In the genomic region with DNA sequence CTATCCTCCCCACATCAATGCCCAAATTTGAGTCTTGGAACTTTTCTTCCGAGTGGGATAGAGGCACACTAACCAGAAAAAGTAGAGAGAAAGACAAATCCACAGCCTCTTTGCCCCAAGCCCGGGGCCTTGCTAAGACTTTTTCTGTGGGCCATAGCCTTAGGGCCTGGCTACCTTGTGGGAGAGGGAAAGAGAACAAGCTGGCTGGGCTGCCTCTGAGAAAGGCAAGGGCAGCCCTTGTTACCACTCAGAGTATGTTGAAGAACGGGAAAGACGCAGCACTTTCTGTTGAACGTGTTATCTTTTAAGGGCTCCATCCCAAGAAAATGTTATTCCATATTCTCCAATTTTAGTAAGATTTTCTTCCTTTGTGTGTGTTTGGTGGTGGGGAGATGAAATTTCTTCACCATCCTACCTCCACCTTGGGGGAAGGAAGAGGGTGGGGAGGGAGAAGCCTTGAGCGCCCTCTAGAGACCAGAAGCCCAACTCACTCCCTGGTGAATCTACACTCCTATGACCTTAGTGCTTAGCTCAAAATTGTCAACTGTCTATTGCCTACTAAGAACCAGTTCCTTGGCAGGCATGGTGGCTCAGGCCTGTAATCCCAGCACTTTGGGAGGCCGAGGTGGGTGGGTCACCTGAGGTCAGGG, we compare ENCODE assay signal across 2 cellular contexts.
TF ChIP-seq lines count a peak whose summit lies in the region.

No MANE protein-coding gene starts in this region.

TF ChIP-seq in GM23338, 12 proteins besides CTCF, POLR2A, EP300 and RAD21 (continues in another document):
- TF ChIP-seq, protein P1, sequence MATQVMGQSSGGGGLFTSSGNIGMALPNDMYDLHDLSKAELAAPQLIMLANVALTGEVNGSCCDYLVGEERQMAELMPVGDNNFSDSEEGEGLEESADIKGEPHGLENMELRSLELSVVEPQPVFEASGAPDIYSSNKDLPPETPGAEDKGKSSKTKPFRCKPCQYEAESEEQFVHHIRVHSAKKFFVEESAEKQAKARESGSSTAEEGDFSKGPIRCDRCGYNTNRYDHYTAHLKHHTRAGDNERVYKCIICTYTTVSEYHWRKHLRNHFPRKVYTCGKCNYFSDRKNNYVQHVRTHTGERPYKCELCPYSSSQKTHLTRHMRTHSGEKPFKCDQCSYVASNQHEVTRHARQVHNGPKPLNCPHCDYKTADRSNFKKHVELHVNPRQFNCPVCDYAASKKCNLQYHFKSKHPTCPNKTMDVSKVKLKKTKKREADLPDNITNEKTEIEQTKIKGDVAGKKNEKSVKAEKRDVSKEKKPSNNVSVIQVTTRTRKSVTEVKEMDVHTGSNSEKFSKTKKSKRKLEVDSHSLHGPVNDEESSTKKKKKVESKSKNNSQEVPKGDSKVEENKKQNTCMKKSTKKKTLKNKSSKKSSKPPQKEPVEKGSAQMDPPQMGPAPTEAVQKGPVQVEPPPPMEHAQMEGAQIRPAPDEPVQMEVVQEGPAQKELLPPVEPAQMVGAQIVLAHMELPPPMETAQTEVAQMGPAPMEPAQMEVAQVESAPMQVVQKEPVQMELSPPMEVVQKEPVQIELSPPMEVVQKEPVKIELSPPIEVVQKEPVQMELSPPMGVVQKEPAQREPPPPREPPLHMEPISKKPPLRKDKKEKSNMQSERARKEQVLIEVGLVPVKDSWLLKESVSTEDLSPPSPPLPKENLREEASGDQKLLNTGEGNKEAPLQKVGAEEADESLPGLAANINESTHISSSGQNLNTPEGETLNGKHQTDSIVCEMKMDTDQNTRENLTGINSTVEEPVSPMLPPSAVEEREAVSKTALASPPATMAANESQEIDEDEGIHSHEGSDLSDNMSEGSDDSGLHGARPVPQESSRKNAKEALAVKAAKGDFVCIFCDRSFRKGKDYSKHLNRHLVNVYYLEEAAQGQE (IDR thresholded peaks at IDR 0.05; ENCODE audit: unreplicated experiment): no peak
- no peak for TF ChIP-seq STAT1 (IDR thresholded peaks at IDR 0.05; ENCODE audit: unreplicated experiment)
- TF ChIP-seq ZNF462 (CRISPR knock-in tag; IDR thresholded peaks at IDR 0.05): no peak
- no peak for TF ChIP-seq NANOG (IDR thresholded peaks at IDR 0.05; ENCODE audit: borderline replicate concordance)
- TF ChIP-seq, protein P2, sequence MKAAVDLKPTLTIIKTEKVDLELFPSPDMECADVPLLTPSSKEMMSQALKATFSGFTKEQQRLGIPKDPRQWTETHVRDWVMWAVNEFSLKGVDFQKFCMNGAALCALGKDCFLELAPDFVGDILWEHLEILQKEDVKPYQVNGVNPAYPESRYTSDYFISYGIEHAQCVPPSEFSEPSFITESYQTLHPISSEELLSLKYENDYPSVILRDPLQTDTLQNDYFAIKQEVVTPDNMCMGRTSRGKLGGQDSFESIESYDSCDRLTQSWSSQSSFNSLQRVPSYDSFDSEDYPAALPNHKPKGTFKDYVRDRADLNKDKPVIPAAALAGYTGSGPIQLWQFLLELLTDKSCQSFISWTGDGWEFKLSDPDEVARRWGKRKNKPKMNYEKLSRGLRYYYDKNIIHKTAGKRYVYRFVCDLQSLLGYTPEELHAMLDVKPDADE (IDR thresholded peaks at IDR 0.05): no peak
- no peak for TF ChIP-seq JUNB (IDR thresholded peaks at IDR 0.05; ENCODE audit: unreplicated experiment)
- TF ChIP-seq EZH2phosphoT487 (IDR thresholded peaks at IDR 0.05; ENCODE audit: unreplicated experiment): no peak
- TF ChIP-seq CREB1 (CRISPR knock-in tag; IDR thresholded peaks at IDR 0.05; ENCODE audit: low read depth): no peak

TF ChIP-seq in K562, 482 proteins besides CTCF, POLR2A, EP300 and RAD21 (continued from another document):
- no peak for TF ChIP-seq ARID1B (IDR thresholded peaks at IDR 0.05)
- TF ChIP-seq, protein P3, sequence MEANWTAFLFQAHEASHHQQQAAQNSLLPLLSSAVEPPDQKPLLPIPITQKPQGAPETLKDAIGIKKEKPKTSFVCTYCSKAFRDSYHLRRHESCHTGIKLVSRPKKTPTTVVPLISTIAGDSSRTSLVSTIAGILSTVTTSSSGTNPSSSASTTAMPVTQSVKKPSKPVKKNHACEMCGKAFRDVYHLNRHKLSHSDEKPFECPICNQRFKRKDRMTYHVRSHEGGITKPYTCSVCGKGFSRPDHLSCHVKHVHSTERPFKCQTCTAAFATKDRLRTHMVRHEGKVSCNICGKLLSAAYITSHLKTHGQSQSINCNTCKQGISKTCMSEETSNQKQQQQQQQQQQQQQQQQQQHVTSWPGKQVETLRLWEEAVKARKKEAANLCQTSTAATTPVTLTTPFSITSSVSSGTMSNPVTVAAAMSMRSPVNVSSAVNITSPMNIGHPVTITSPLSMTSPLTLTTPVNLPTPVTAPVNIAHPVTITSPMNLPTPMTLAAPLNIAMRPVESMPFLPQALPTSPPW (CRISPR knock-in tag; IDR thresholded peaks at IDR 0.05): peak; percentile 33; the same call in 1 of the 2 replicates
- TF ChIP-seq, protein P4, sequence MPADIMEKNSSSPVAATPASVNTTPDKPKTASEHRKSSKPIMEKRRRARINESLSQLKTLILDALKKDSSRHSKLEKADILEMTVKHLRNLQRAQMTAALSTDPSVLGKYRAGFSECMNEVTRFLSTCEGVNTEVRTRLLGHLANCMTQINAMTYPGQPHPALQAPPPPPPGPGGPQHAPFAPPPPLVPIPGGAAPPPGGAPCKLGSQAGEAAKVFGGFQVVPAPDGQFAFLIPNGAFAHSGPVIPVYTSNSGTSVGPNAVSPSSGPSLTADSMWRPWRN (IDR thresholded peaks at IDR 0.05; ENCODE audit: low read depth): no peak
- TF ChIP-seq, protein P5, sequence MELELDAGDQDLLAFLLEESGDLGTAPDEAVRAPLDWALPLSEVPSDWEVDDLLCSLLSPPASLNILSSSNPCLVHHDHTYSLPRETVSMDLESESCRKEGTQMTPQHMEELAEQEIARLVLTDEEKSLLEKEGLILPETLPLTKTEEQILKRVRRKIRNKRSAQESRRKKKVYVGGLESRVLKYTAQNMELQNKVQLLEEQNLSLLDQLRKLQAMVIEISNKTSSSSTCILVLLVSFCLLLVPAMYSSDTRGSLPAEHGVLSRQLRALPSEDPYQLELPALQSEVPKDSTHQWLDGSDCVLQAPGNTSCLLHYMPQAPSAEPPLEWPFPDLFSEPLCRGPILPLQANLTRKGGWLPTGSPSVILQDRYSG (tag; conservative IDR thresholded peaks at IDR 0.05; ENCODE audit: low read depth): no peak
- TF ChIP-seq TCF15 (CRISPR knock-in tag; IDR thresholded peaks at IDR 0.05): no peak
- TF ChIP-seq, protein P6, sequence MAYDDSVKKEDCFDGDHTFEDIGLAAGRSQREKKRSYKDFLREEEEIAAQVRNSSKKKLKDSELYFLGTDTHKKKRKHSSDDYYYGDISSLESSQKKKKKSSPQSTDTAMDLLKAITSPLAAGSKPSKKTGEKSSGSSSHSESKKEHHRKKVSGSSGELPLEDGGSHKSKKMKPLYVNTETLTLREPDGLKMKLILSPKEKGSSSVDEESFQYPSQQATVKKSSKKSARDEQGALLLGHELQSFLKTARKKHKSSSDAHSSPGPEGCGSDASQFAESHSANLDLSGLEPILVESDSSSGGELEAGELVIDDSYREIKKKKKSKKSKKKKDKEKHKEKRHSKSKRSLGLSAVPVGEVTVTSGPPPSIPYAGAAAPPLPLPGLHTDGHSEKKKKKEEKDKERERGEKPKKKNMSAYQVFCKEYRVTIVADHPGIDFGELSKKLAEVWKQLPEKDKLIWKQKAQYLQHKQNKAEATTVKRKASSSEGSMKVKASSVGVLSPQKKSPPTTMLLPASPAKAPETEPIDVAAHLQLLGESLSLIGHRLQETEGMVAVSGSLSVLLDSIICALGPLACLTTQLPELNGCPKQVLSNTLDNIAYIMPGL (CRISPR knock-in tag; IDR thresholded peaks at IDR 0.05): 0 out of 2 replicates have a peak, but pooled peaks have one; percentile 56
- TF ChIP-seq, protein P7, sequence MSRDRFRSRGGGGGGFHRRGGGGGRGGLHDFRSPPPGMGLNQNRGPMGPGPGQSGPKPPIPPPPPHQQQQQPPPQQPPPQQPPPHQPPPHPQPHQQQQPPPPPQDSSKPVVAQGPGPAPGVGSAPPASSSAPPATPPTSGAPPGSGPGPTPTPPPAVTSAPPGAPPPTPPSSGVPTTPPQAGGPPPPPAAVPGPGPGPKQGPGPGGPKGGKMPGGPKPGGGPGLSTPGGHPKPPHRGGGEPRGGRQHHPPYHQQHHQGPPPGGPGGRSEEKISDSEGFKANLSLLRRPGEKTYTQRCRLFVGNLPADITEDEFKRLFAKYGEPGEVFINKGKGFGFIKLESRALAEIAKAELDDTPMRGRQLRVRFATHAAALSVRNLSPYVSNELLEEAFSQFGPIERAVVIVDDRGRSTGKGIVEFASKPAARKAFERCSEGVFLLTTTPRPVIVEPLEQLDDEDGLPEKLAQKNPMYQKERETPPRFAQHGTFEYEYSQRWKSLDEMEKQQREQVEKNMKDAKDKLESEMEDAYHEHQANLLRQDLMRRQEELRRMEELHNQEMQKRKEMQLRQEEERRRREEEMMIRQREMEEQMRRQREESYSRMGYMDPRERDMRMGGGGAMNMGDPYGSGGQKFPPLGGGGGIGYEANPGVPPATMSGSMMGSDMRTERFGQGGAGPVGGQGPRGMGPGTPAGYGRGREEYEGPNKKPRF (IDR thresholded peaks at IDR 0.05; ENCODE audit: low read depth, low read length): no peak
- peak; percentile 37; the same call in 1 of the 2 replicates for TF ChIP-seq KLF16 (IDR thresholded peaks at IDR 0.05)
- no peak for TF ChIP-seq U2AF2 (optimal IDR thresholded peaks at IDR 0.05; ENCODE audit: low read depth, low read length)
- TF ChIP-seq NFE2L1 (tag; IDR thresholded peaks at IDR 0.05; ENCODE audit: borderline replicate concordance, low read depth): no peak
- no peak for TF ChIP-seq LARP7 (IDR thresholded peaks at IDR 0.05)
- no peak for TF ChIP-seq PHF8 (IDR thresholded peaks at IDR 0.05; ENCODE audit: borderline replicate concordance, low read length)
- 0 out of 4 replicates have a peak, but pooled peaks of 1 of the 2 experiments have one; percentile 18 for TF ChIP-seq RCOR1 (IDR thresholded peaks at IDR 0.05; ENCODE audit: borderline replicate concordance in 1 of 2, low read depth in 2 of 2, low read length in 2 of 2)
- TF ChIP-seq TOE1 (IDR thresholded peaks at IDR 0.05; ENCODE audit: borderline replicate concordance): no peak
- 0 out of 2 replicates have a peak, but pooled peaks have one; percentile 19 for TF ChIP-seq TOE1 (CRISPR knock-in tag; IDR thresholded peaks at IDR 0.05; ENCODE audit: borderline replicate concordance, low read depth)
- TF ChIP-seq ZNF24 (IDR thresholded peaks at IDR 0.05): no peak
- 0 out of 2 replicates have a peak, but pooled peaks have one; percentile 16 for TF ChIP-seq SP1 (CRISPR knock-in tag; IDR thresholded peaks at IDR 0.05)
- TF ChIP-seq, protein P8, sequence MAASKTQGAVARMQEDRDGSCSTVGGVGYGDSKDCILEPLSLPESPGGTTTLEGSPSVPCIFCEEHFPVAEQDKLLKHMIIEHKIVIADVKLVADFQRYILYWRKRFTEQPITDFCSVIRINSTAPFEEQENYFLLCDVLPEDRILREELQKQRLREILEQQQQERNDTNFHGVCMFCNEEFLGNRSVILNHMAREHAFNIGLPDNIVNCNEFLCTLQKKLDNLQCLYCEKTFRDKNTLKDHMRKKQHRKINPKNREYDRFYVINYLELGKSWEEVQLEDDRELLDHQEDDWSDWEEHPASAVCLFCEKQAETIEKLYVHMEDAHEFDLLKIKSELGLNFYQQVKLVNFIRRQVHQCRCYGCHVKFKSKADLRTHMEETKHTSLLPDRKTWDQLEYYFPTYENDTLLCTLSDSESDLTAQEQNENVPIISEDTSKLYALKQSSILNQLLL (CRISPR knock-in tag; IDR thresholded peaks at IDR 0.05; ENCODE audit: borderline replicate concordance): no peak
- TF ChIP-seq MAZ (CRISPR knock-in tag; conservative IDR thresholded peaks at IDR 0.05 in 1 of 2, IDR thresholded peaks at IDR 0.05 in 1 of 2): peak in 1 of 2 experiments; percentile 41; a peak in 1 of 4 replicates
- TF ChIP-seq GTF2E2 (tag; IDR thresholded peaks at IDR 0.05): no peak
- 0 out of 2 replicates have a peak, but pooled peaks have one; percentile 24 for TF ChIP-seq NBN (IDR thresholded peaks at IDR 0.05; ENCODE audit: low read depth)
- 0 out of 2 replicates have a peak, but pooled peaks have one; percentile 7 for TF ChIP-seq USF1 (CRISPR knock-in tag; IDR thresholded peaks at IDR 0.05)
- 0 out of 2 replicates have a peak, but pooled peaks have one; percentile 52 for TF ChIP-seq MAX (CRISPR knock-in tag; IDR thresholded peaks at IDR 0.05)
- 0 out of 2 replicates have a peak, but pooled peaks have one; percentile 43 for TF ChIP-seq RB1 (IDR thresholded peaks at IDR 0.05; ENCODE audit: low read depth)
- TF ChIP-seq, protein P9, sequence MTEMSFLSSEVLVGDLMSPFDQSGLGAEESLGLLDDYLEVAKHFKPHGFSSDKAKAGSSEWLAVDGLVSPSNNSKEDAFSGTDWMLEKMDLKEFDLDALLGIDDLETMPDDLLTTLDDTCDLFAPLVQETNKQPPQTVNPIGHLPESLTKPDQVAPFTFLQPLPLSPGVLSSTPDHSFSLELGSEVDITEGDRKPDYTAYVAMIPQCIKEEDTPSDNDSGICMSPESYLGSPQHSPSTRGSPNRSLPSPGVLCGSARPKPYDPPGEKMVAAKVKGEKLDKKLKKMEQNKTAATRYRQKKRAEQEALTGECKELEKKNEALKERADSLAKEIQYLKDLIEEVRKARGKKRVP (CRISPR knock-in tag; IDR thresholded peaks at IDR 0.05): no peak
TF ChIP-seq in K562: peak in this region for 13.
